In the genomic region with DNA sequence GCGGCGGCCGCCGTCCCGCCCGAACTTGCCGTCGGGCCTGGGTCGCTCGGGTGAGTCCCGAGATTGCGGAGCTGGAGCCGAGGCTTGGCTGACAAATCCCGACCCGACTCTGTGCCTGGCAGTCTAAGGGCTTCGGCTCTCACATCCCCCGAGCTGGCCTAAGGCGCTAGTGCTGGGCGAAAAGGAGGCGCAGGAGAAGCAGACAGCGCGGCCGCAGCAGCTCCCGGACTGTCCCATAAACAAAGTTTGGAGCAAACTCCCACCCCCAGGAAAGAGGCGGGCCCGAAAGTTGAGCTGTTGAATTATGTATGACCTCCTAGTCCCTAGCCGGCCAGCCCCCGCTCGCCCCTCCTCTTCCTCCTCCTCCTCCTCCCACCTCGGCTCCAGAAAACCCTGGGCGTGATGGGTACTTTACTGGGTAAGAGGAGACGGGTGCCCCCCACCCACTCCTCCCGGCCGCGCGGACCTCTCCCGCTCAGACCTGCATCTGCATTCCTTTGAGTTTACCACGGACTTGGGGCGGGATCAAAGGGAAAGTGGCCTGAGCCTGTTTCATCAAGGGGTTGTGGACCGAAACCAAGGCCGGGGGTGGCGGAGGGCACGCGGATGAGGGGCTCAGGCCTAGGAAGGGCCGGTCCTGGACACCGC, we compare ENCODE assay signal across 8 cellular contexts. TPM values are rescaled to one million over a fixed set of nuclear protein-coding genes. Genes with fewer than 3 reads are reported as not detected.
DNase-seq lines count a peak whose midpoint lies in the region; ATAC-seq lines count a peak whose summit lies in the region.

A gene (minus strand): TSS at position 230 of the 648 bp plus-strand sequence. CDS start 719 bp downstream, outside the sequence.

- ATAC-seq in GM19438 (IDR thresholded peaks at IDR 0.05; ENCODE audit: low read depth, unreplicated experiment) (peak; percentile 82), HG03457 (IDR thresholded peaks at IDR 0.05; ENCODE audit: unreplicated experiment) (peak; percentile 70)

- H3K36me3 ChIP-seq in SK-N-MC (ENCODE audit: insufficient read depth, low read length): peaks cover 23% of the 10 kb centered on the region

- H3K9me3 ChIP-seq in SK-N-MC (ENCODE audit: low read depth, low read length): no peaks in the 10 kb centered on the region

- peak within 1 kb of the TSS; percentile 74 for H3K27ac ChIP-seq in SK-N-MC

- in situ Hi-C loops in Caki2 (cut with HindIII; ENCODE audit: low pct_unique_long_range_greater_than_20kb, low sequenced_read_pairs): no loop called here
- in situ Hi-C loops in T47D (cut with HindIII; ENCODE audit: low pct_unique_long_range_greater_than_20kb, low sequenced_read_pairs): no loop called here

- H3K9ac ChIP-seq in SK-N-MC (ENCODE audit: insufficient read length): peak within 1 kb of the TSS; percentile 88

- H3K4me3 ChIP-seq in SK-N-MC: peak within 1 kb of the TSS; percentile 85

- DNase-seq in Caki2 (ENCODE audit: low read depth): peak; percentile 99
- DNase-seq in SK-N-MC (ENCODE audit: low read depth, low spot score): no peak
- DNase-seq in T47D (ENCODE audit: low read depth in 1 of 2, low spot score in 1 of 2): peak; percentile 96 to 99
- DNase-seq in iPS DF 4.7 (ENCODE audit: extremely low read depth, low spot score): peak; percentile 72
- peak; percentile 91 for DNase-seq in renal cortical epithelial cell (ENCODE audit: low read depth)
- no peak for DNase-seq in NAMALWA (ENCODE audit: low spot score)

RNA-seq across cellular contexts. Expression of the gene that starts here (rescaled TPM):
- total RNA-seq in Caki2 (2014; rRNA removed; shearing (Covaris generic); ENCODE audit: low replicate concordance): 130 and 197 TPM in 2 replicates
- total RNA-seq in renal cortical epithelial cell: 187 and 209 TPM in 2 replicates

Comparison
In these comparisons a context has a peak if more than half of its experiments do, and no peak if none do; other contexts are left out.
1. DNase-seq: peak in Caki2 (single experiment), T47D (2 of 2), iPS DF 4.7 (single experiment) and renal cortical epithelial cell (single experiment); none in SK-N-MC (single experiment) and NAMALWA (single experiment).